Comparison of ENCODE assay signal across 1 cellular context in genomic region chr21:38075833-38076567, GRCh38.
A peak's percentile ranks its signal among the peaks of the same experiment; 100 is the strongest.
TF ChIP-seq lines count a peak whose summit lies in the region.

No MANE protein-coding gene starts in this region.

TF ChIP-seq in K562, 482 proteins besides CTCF, POLR2A, EP300 and RAD21 (continued from another document and continues in another):
- TF ChIP-seq HINFP (tag; conservative IDR thresholded peaks at IDR 0.05; ENCODE audit: low read depth) (no peak), ZNF695 (CRISPR knock-in tag; IDR thresholded peaks at IDR 0.05) (no peak), POLR2AphosphoS5 (IDR thresholded peaks at IDR 0.05; ENCODE audit: control insufficient read depth, insufficient read depth, low read depth, low read length) (no peak), MYBL2 (IDR thresholded peaks at IDR 0.05; ENCODE audit: low read depth) (0 out of 2 replicates have a peak, but pooled peaks have one; percentile 24), MYBL2 (CRISPR knock-in tag; IDR thresholded peaks at IDR 0.05; ENCODE audit: borderline replicate concordance) (no peak), ZC3H8 (IDR thresholded peaks at IDR 0.05) (0 out of 2 replicates have a peak, but pooled peaks have one; percentile 18), LARP7 (IDR thresholded peaks at IDR 0.05) (peak; percentile 81), PATZ1 (CRISPR knock-in tag; IDR thresholded peaks at IDR 0.05; ENCODE audit: borderline replicate concordance) (no peak), NCOA1 (IDR thresholded peaks at IDR 0.05; ENCODE audit: low read depth) (no peak), ELF4 (CRISPR knock-in tag; IDR thresholded peaks at IDR 0.05) (no peak), CREBBP (IDR thresholded peaks at IDR 0.05; ENCODE audit: low read depth, low read length) (no peak), TAF9B (IDR thresholded peaks at IDR 0.05; ENCODE audit: partially characterized antibody) (no peak), ZBTB2 (IDR thresholded peaks at IDR 0.05) (peak; percentile 66; the same call in 1 of the 2 replicates), PHF8 (IDR thresholded peaks at IDR 0.05; ENCODE audit: borderline replicate concordance, low read length) (no peak), SMARCA4 (IDR thresholded peaks at IDR 0.05) (no peak), SRSF1 (IDR thresholded peaks at IDR 0.05; ENCODE audit: low read depth, low read length) (no peak), RFX5 (IDR thresholded peaks at IDR 0.05; ENCODE audit: low read depth, low read length) (no peak), ZNF57 (CRISPR knock-in tag; IDR thresholded peaks at IDR 0.05) (no peak), ZNF512 (tag; IDR thresholded peaks at IDR 0.05) (peak; percentile 61), FOXP4 (CRISPR knock-in tag; IDR thresholded peaks at IDR 0.05; ENCODE audit: borderline replicate concordance) (no peak), GABPA (tag; conservative IDR thresholded peaks at IDR 0.05; ENCODE audit: low read depth) (no peak), MYNN (IDR thresholded peaks at IDR 0.05) (no peak), MYNN (CRISPR knock-in tag; IDR thresholded peaks at IDR 0.05) (no peak), TCF15 (CRISPR knock-in tag; IDR thresholded peaks at IDR 0.05) (no peak), NR2C1 (IDR thresholded peaks at IDR 0.05) (no peak), NR2C1 (tag; IDR thresholded peaks at IDR 0.05) (no peak), CHD7 (IDR thresholded peaks at IDR 0.05; ENCODE audit: low read depth, low read length) (no peak), MTF1 (CRISPR knock-in tag; IDR thresholded peaks at IDR 0.05; ENCODE audit: borderline replicate concordance) (no peak), E4F1 (CRISPR knock-in tag; IDR thresholded peaks at IDR 0.05; ENCODE audit: borderline replicate concordance) (no peak), CBFB (CRISPR knock-in tag; IDR thresholded peaks at IDR 0.05) (no peak), ZNF740 (CRISPR knock-in tag; IDR thresholded peaks at IDR 0.05) (no peak), ZNF740 (tag; IDR thresholded peaks at IDR 0.05) (no peak), DDX20 (tag; IDR thresholded peaks at IDR 0.05; ENCODE audit: low read depth) (no peak), SREBF1 (IDR thresholded peaks at IDR 0.05; ENCODE audit: borderline replicate concordance, low read depth, low read length) (no peak), ZBTB7A (IDR thresholded peaks at IDR 0.05; ENCODE audit: borderline replicate concordance, control insufficient read depth, low read depth, low read length) (no peak), RBM14 (IDR thresholded peaks at IDR 0.05; ENCODE audit: borderline replicate concordance, insufficient read depth, low read depth, low read length) (no peak)
